ENCODE assay signal across 15 cellular contexts in genomic region chr9:134936762-134937555, GRCh38. TPM values are rescaled to one million over a fixed set of nuclear protein-coding genes. Genes with fewer than 3 reads are reported as not detected.
DNase-seq lines count a peak whose midpoint lies in the region; ATAC-seq and TF ChIP-seq lines count a peak whose summit lies in the region.
"Had no signal": no experiment of that assay in that cellular context is flagged by ENCODE, and none has a peak within 500 bp of the region (broad histone marks: within the 10 kb centered on the region; RNA-seq: fewer than 3 reads in every experiment).

No MANE protein-coding gene starts in this region.

- POLR2A ChIA-PET in activated CD8-positive, alpha-beta T cell treated with anti-CD3 and anti-CD28 coated beads, Interleukin-2, amount 10 ng/mL, durations not matched to agents 7 days and 5 days (lab: Charles Lee): no interaction called here

- CTCF ChIA-PET in activated CD8-positive, alpha-beta T cell treated with anti-CD3 and anti-CD28 coated beads, Interleukin-2, amount 10 ng/mL, durations not matched to agents 7 days and 5 days (lab: Charles Lee): no interaction called here

- no peaks in the 10 kb centered on the region for H3K36me3 ChIP-seq in SU-DHL-6 (ENCODE audit: low read length)
- H3K36me3 ChIP-seq: pancreas had no signal

- no peak overlapping the region for H3K4me3 ChIP-seq in SU-DHL-6 (ENCODE audit: insufficient read depth, low read length, poor library complexity, severe bottlenecking)
- H3K4me3 ChIP-seq: pancreas had no signal

- no peak overlapping the region for H3K27ac Mint-ChIP-seq in activated CD8-positive, alpha-beta T cell treated with anti-CD3 and anti-CD28 coated beads, Interleukin-2, amount 10 ng/mL, durations not matched to agents 7 days and 5 days

- H3K4me2 ChIP-seq in SU-DHL-6 (ENCODE audit: low read depth, low read length, poor library complexity, severe bottlenecking): peak overlapping the region; percentile 37

- no peaks in the 10 kb centered on the region for H3K9me3 Mint-ChIP-seq in activated CD8-positive, alpha-beta T cell treated with anti-CD3 and anti-CD28 coated beads, Interleukin-2, amount 10 ng/mL, durations not matched to agents 7 days and 5 days (ENCODE audit: insufficient read depth)

- peaks cover 16% of the 10 kb centered on the region for H3F3A ChIP-seq in SU-DHL-6 (ENCODE audit: insufficient read depth)

- H3K27me3 Mint-ChIP-seq in activated CD8-positive, alpha-beta T cell treated with anti-CD3 and anti-CD28 coated beads, Interleukin-2, amount 10 ng/mL, durations not matched to agents 7 days and 5 days (ENCODE audit: low read depth): no peaks in the 10 kb centered on the region

- TF ChIP-seq CTCF in SU-DHL-6 (IDR thresholded peaks at IDR 0.05; ENCODE audit: insufficient read depth, low read length, poor library complexity, severe bottlenecking): no peak

- ATAC-seq in GM18870 (IDR thresholded peaks at IDR 0.05; ENCODE audit: unreplicated experiment): peak; percentile 32
- ATAC-seq in HG02938 (IDR thresholded peaks at IDR 0.05; ENCODE audit: unreplicated experiment): peak; percentile 50
- no peak for ATAC-seq in activated CD8-positive, alpha-beta T cell treated with anti-CD3 and anti-CD28 coated beads, Interleukin-2, amount 10 ng/mL, durations not matched to agents 7 days and 5 days

- intact Hi-C loops in posterior vena cava (cut with DNase I): no loop called here

- no peaks in the 10 kb centered on the region for H3K36me3 Mint-ChIP-seq in activated CD8-positive, alpha-beta T cell treated with anti-CD3 and anti-CD28 coated beads, Interleukin-2, amount 10 ng/mL, durations not matched to agents 7 days and 5 days (ENCODE audit: low read depth)

- H3K9me2 ChIP-seq in SU-DHL-6 (replicated peaks; ENCODE audit: insufficient read depth, low read length): no peaks in the 10 kb centered on the region

- H3K79me2 ChIP-seq in SU-DHL-6 (ENCODE audit: insufficient read depth, low read length): no peaks in the 10 kb centered on the region

- no peak overlapping the region for H2AFZ ChIP-seq in SU-DHL-6 (ENCODE audit: low read depth, low read length, severe bottlenecking)

- H3K9me3 ChIP-seq in SU-DHL-6 (ENCODE audit: insufficient read depth, low read length): no peaks in the 10 kb centered on the region
- H3K9me3 ChIP-seq: pancreas had no signal

- no peak overlapping the region for H3K4me3 Mint-ChIP-seq in activated CD8-positive, alpha-beta T cell treated with anti-CD3 and anti-CD28 coated beads, Interleukin-2, amount 10 ng/mL, durations not matched to agents 7 days and 5 days

- DNase-seq in posterior vena cava (ENCODE audit: low spot score) (peak; percentile 62), NCI-H345 treated with DMSO at 0.1 percent for 48 hours (lab: John Stamatoyannopoulos, UW; ENCODE audit: unreplicated experiment) (no peak), NCI-H510A (lab: John Stamatoyannopoulos, UW) (no peak), NCI-H2107 (lab: John Stamatoyannopoulos, UW) (no peak)
- no peak for DNase-seq in activated CD8-positive, alpha-beta T cell treated with anti-CD3 and anti-CD28 coated beads, Interleukin-2, amount 10 ng/mL, durations not matched to agents 7 days and 5 days
- DNase-seq: cortex of kidney; IMR-90; NCI-H187 treated with DMSO at 0.1 percent for 48 hours; stimulated activated CD4-positive, alpha-beta T cell treated with anti-CD3 and anti-CD28 coated beads, Interleukin-4, amount 100 ng/mL, for 4 hours; T1000 had no signal

- no peaks in the 10 kb centered on the region for H3K27me3 ChIP-seq in SU-DHL-6 (ENCODE audit: low read length)

- peak overlapping the region; percentile 7; the same call in 1 of the 2 replicates for H3K9ac ChIP-seq in SU-DHL-6 (ENCODE audit: low read length)

- peak overlapping the region; percentile 74 for H3K27ac ChIP-seq in SU-DHL-6 (ENCODE audit: low read depth, low read length)
- H3K27ac ChIP-seq: pancreas had no signal

- no peaks in the 10 kb centered on the region for H3K4me1 Mint-ChIP-seq in activated CD8-positive, alpha-beta T cell treated with anti-CD3 and anti-CD28 coated beads, Interleukin-2, amount 10 ng/mL, durations not matched to agents 7 days and 5 days (ENCODE audit: low read depth)

- no peaks in the 10 kb centered on the region for H4K20me1 ChIP-seq in SU-DHL-6 (ENCODE audit: low read depth, low read length)

RNA-seq across cellular contexts. Expression of gene FCN1, which starts 19.2 kb away (rescaled TPM):
- total RNA-seq in posterior vena cava: 10 to 100 TPM in 1 of 2 donors, 1 to 10 TPM in 1; 7.1 to 16.5 TPM
- not detected for total RNA-seq in activated CD8-positive, alpha-beta T cell treated with anti-CD3 and anti-CD28 coated beads, Interleukin-2, amount 10 ng/mL, durations not matched to agents 7 days and 5 days
- total RNA-seq: IMR-90 had no signal

RNA-seq across cellular contexts. Expression of gene FCN2, which starts 56.3 kb away (rescaled TPM):
- total RNA-seq in posterior vena cava: not detected
- total RNA-seq in activated CD8-positive, alpha-beta T cell treated with anti-CD3 and anti-CD28 coated beads, Interleukin-2, amount 10 ng/mL, durations not matched to agents 7 days and 5 days: not detected
- total RNA-seq: frontal cortex, IMR-90 had no signal

Comparison
In these comparisons a context has a peak if more than half of its experiments do, and no peak if none do; other contexts are left out.
1. RNA of gene FCN1, which starts 19.2 kb away (total RNA-seq): 7.1 to 16.5 TPM in posterior vena cava; not detected in activated CD8-positive, alpha-beta T cell treated with anti-CD3 and anti-CD28 coated beads, Interleukin-2, amount 10 ng/mL, durations not matched to agents 7 days and 5 days; every median in the first group is over 4 times any median in the second.